ENCODE assay signal across 23 cellular contexts in genomic region chr6:116351101-116351500, GRCh38.
"Had no signal": no experiment of that assay in that cellular context is flagged by ENCODE, and none has a peak within 500 bp of the region (broad histone marks: within the 10 kb centered on the region; RNA-seq: fewer than 3 reads in every experiment).

No MANE protein-coding gene starts in this region.

- H3K36me3 ChIP-seq: neutrophil, ovary, prostate gland had no signal

- H3K27me3 ChIP-seq: neutrophil, ovary, testis had no signal

- ATAC-seq: activated T-cell treated with anti-CD3 and anti-CD28 coated beads, Interleukin-2, amount 50 U/mL, for 4 hours; left lobe of liver; WTC11 had no signal

- H3K4me1 ChIP-seq: prostate gland, testis had no signal

- FAIRE-seq: bronchial epithelial cell, keratinocyte had no signal

- DNase-seq: activated CD4-positive, alpha-beta T cell treated with anti-CD3 and anti-CD28 coated beads for 4 hours; activated CD4-positive, alpha-beta T cell treated with anti-CD3 and anti-CD28 coated beads, Interleukin-2, amount 50 U/mL, for 48 hours; activated CD8-positive, alpha-beta memory T cell treated with anti-CD3 and anti-CD28 coated beads, Interleukin-2, amount 50 U/mL, for 48 hours; activated naive CD4-positive, alpha-beta T cell treated with Interleukin-2 at 50 U/mL for 16 hours; activated naive CD8-positive, alpha-beta T cell treated with anti-CD3 and anti-CD28 coated beads, Interleukin-2, amount 10 ng/mL, durations not matched to agents 7 days and 5 days; activated T-cell treated with anti-CD3 and anti-CD28 coated beads, Interleukin-2, amount 50 U/mL, for 4 hours; amygdala; erythroblast; foreskin fibroblast; midbrain; ovary; stimulated activated CD4-positive, alpha-beta T cell treated with anti-CD3 and anti-CD28 coated beads, Interleukin-2, amount 100 ng/mL, for 48 hours; stimulated activated CD8-positive, alpha-beta memory T cell treated with anti-CD3 and anti-CD28 coated beads, Interleukin-4, amount 100 ng/mL, for 48 hours; stimulated activated naive CD4-positive, alpha-beta T cell; T-helper 1 cell; T-helper 9 cell; testis had no signal

- H3K9me3 ChIP-seq: neutrophil, ovary, prostate gland, testis had no signal

- H3K4me3 ChIP-seq: ovary, prostate gland, testis had no signal

- H3K27ac ChIP-seq: neutrophil, ovary, prostate gland had no signal
